Comparison of ENCODE assay signal across 1 cellular context in the genomic region with DNA sequence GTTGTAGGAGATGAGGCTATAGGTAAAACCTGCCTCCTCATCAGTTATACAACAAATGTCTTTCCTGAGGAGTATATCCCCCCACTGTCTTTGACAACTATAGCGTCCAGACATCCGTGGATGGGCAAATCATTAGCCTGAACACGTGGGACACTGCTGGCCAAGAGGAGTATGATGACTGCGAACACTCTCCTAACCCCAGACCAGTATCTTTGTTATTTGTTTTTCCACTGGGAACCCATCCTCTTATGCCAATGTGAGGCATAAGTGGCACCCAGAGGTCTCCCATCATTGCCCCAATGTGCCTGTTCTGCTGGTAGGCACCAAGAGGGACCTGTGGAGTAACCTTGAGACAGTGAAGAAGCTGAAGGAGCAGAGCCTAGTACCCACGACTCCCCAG. TPM values are rescaled to one million over a fixed set of nuclear protein-coding genes. Genes with fewer than 3 reads are reported as not detected.
"Had no signal": no experiment of that assay in that cellular context is flagged by ENCODE, and none has a peak within 500 bp of the region (broad histone marks: within the 10 kb centered on the region; RNA-seq: fewer than 3 reads in every experiment).

No MANE protein-coding gene starts in this region.

RNA-seq across cellular contexts. Expression of a gene that starts 50.9 kb away (rescaled TPM):
- polyA plus RNA-seq: smooth muscle cell had no signal
